1 cellular context compared by ENCODE assay signal in the genomic region with DNA sequence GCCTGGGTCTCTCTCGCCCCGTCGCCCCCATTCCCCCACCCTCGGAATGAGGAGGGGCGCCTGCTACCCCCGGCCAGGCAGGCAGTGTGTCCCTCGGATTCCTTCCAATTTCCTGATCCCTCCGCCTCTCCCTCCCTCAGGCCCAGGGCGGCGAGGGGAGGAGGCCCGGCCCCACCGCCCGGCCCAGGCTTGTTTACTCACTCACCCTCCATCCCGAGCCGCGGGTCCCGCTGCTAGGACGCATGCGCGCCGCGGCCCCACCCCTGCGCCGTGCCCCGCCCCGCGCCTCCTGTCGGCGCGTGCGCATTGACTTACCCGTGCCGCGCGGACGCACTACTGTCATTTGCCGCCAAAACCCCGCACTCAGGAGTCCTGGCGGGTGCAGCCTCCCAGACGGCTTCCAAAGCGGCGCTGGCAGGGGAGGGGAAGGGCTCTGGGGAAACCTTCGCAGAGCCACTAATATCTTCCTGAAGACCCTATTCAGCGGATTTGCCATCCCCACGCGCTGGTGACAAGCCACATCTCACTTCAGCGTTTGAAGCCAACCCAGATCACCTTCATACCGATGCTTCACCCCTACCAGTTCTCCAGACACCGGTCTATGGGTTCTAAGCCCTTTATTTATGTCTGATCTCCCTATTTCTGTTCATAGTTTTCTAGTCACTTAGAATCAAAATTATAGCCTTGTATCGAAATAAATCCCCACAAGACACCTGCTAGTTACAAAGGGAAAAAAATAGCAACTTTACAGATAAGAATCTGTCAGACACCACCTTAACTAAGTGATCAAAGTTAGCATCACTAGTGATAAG.
A peak's percentile ranks its signal among the peaks of the same experiment; 100 is the strongest.
TF ChIP-seq lines count a peak whose summit lies in the region.

Gene EZH1 (minus strand): TSS at position 235 of the 812 bp plus-strand sequence. CDS start 16,099 bp downstream, outside the sequence.

TF ChIP-seq in HepG2, 621 proteins besides CTCF, POLR2A, EP300 and RAD21 (continued from another document and continues in another):
- TF ChIP-seq, protein P1, sequence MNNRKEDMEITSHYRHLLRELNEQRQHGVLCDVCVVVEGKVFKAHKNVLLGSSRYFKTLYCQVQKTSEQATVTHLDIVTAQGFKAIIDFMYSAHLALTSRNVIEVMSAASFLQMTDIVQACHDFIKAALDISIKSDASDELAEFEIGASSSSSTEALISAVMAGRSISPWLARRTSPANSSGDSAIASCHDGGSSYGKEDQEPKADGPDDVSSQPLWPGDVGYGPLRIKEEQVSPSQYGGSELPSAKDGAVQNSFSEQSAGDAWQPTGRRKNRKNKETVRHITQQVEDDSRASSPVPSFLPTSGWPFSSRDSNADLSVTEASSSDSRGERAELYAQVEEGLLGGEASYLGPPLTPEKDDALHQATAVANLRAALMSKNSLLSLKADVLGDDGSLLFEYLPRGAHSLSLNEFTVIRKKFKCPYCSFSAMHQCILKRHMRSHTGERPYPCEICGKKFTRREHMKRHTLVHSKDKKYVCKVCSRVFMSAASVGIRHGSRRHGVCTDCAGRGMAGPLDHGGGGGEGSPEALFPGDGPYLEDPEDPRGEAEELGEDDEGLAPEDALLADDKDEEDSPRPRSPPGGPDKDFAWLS (CRISPR knock-in tag; IDR thresholded peaks at IDR 0.05; ENCODE audit: borderline replicate concordance), result no peak; the same call in 1 of the 2 replicates
- TF ChIP-seq, protein P2, sequence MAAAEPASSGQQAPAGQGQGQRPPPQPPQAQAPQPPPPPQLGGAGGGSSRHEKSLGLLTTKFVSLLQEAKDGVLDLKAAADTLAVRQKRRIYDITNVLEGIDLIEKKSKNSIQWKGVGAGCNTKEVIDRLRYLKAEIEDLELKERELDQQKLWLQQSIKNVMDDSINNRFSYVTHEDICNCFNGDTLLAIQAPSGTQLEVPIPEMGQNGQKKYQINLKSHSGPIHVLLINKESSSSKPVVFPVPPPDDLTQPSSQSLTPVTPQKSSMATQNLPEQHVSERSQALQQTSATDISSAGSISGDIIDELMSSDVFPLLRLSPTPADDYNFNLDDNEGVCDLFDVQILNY (CRISPR knock-in tag; conservative IDR thresholded peaks at IDR 0.05), result peak; percentile 81
- no peak; the same call in 1 of the 2 replicates for TF ChIP-seq E2F2 (CRISPR knock-in tag; IDR thresholded peaks at IDR 0.05; ENCODE audit: borderline replicate concordance)
- peak; percentile 73; the same call in 1 of the 2 replicates for TF ChIP-seq RFXAP (CRISPR knock-in tag; IDR thresholded peaks at IDR 0.05; ENCODE audit: borderline replicate concordance)
- TF ChIP-seq ZSCAN21 (CRISPR knock-in tag; IDR thresholded peaks at IDR 0.05; ENCODE audit: borderline replicate concordance), result peak; percentile 71
- TF ChIP-seq CENPBD1 (CRISPR knock-in tag; IDR thresholded peaks at IDR 0.05; ENCODE audit: borderline replicate concordance, low read depth), result peak; percentile 25; the same call in 1 of the 2 replicates
- TF ChIP-seq, protein P3, sequence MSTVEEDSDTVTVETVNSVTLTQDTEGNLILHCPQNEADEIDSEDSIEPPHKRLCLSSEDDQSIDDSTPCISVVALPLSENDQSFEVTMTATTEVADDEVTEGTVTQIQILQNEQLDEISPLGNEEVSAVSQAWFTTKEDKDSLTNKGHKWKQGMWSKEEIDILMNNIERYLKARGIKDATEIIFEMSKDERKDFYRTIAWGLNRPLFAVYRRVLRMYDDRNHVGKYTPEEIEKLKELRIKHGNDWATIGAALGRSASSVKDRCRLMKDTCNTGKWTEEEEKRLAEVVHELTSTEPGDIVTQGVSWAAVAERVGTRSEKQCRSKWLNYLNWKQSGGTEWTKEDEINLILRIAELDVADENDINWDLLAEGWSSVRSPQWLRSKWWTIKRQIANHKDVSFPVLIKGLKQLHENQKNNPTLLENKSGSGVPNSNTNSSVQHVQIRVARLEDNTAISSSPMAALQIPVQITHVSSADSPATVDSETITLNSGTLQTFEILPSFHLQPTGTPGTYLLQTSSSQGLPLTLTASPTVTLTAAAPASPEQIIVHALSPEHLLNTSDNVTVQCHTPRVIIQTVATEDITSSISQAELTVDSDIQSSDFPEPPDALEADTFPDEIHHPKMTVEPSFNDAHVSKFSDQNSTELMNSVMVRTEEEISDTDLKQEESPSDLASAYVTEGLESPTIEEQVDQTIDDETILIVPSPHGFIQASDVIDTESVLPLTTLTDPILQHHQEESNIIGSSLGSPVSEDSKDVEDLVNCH (CRISPR knock-in tag; IDR thresholded peaks at IDR 0.05), result peak; percentile 74; the same call in 1 of the 2 replicates
- TF ChIP-seq ZNF264 (CRISPR knock-in tag; IDR thresholded peaks at IDR 0.05), result peak; percentile 77
- TF ChIP-seq ZNF703 (CRISPR knock-in tag; IDR thresholded peaks at IDR 0.05; ENCODE audit: borderline replicate concordance), result no peak
- TF ChIP-seq ESRRA (CRISPR knock-in tag; IDR thresholded peaks at IDR 0.05; ENCODE audit: low read depth), result peak; percentile 74; the same call in 1 of the 2 replicates
- TF ChIP-seq, protein P4, sequence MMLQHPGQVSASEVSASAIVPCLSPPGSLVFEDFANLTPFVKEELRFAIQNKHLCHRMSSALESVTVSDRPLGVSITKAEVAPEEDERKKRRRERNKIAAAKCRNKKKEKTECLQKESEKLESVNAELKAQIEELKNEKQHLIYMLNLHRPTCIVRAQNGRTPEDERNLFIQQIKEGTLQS (CRISPR knock-in tag; IDR thresholded peaks at IDR 0.05), result no peak
- no peak for TF ChIP-seq GATAD2A (CRISPR knock-in tag; IDR thresholded peaks at IDR 0.05)
- no peak for TF ChIP-seq TCF12 (IDR thresholded peaks at IDR 0.05)
- no peak for TF ChIP-seq TCF12 (CRISPR knock-in tag; IDR thresholded peaks at IDR 0.05)
- peak; percentile 95; the same call in 1 of the 2 replicates for TF ChIP-seq FLYWCH1 (CRISPR knock-in tag; IDR thresholded peaks at IDR 0.05)
- TF ChIP-seq TEAD2 (CRISPR knock-in tag; IDR thresholded peaks at IDR 0.05), result no peak; the same call in 1 of the 2 replicates
- TF ChIP-seq ISL2 (CRISPR knock-in tag; IDR thresholded peaks at IDR 0.05), result 0 out of 2 replicates have a peak, but pooled peaks have one; percentile 61
- TF ChIP-seq HCFC1 (IDR thresholded peaks at IDR 0.05; ENCODE audit: low read depth, low read length), result no peak
- TF ChIP-seq, protein P5, sequence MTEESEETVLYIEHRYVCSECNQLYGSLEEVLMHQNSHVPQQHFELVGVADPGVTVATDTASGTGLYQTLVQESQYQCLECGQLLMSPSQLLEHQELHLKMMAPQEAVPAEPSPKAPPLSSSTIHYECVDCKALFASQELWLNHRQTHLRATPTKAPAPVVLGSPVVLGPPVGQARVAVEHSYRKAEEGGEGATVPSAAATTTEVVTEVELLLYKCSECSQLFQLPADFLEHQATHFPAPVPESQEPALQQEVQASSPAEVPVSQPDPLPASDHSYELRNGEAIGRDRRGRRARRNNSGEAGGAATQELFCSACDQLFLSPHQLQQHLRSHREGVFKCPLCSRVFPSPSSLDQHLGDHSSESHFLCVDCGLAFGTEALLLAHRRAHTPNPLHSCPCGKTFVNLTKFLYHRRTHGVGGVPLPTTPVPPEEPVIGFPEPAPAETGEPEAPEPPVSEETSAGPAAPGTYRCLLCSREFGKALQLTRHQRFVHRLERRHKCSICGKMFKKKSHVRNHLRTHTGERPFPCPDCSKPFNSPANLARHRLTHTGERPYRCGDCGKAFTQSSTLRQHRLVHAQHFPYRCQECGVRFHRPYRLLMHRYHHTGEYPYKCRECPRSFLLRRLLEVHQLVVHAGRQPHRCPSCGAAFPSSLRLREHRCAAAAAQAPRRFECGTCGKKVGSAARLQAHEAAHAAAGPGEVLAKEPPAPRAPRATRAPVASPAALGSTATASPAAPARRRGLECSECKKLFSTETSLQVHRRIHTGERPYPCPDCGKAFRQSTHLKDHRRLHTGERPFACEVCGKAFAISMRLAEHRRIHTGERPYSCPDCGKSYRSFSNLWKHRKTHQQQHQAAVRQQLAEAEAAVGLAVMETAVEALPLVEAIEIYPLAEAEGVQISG (CRISPR knock-in tag; IDR thresholded peaks at IDR 0.05), result no peak; the same call in 1 of the 2 replicates
- TF ChIP-seq CCAR2 (optimal IDR thresholded peaks at IDR 0.05; ENCODE audit: low read depth, low read length), result no peak
- TF ChIP-seq BORCS8-MEF2B (CRISPR knock-in tag; IDR thresholded peaks at IDR 0.05), result peak; percentile 98
- peak; percentile 57; the same call in 1 of the 2 replicates for TF ChIP-seq NAIF1 (CRISPR knock-in tag; IDR thresholded peaks at IDR 0.05; ENCODE audit: borderline replicate concordance)
- peak; percentile 94; the same call in 1 of the 2 replicates for TF ChIP-seq ZNF276 (CRISPR knock-in tag; IDR thresholded peaks at IDR 0.05; ENCODE audit: low read depth)
- TF ChIP-seq SMYD3 (CRISPR knock-in tag; IDR thresholded peaks at IDR 0.05), result peak; percentile 88; the same call in 1 of the 2 replicates
- no peak for TF ChIP-seq TRIM22 (IDR thresholded peaks at IDR 0.05)
- peak; percentile 98 for TF ChIP-seq ZFX (CRISPR knock-in tag; IDR thresholded peaks at IDR 0.05; ENCODE audit: low read depth)
- TF ChIP-seq SMAD9 (CRISPR knock-in tag; IDR thresholded peaks at IDR 0.05), result no peak
- no peak for TF ChIP-seq NCOA5 (CRISPR knock-in tag; IDR thresholded peaks at IDR 0.05)
- no peak for TF ChIP-seq NR2F2 (IDR thresholded peaks at IDR 0.05; ENCODE audit: borderline replicate concordance, low read depth)
- TF ChIP-seq MIER2 (CRISPR knock-in tag; IDR thresholded peaks at IDR 0.05), result no peak; the same call in 1 of the 2 replicates
- no peak; the same call in 1 of the 2 replicates for TF ChIP-seq BRCA1 (CRISPR knock-in tag; IDR thresholded peaks at IDR 0.05)
- TF ChIP-seq ZFP37 (CRISPR knock-in tag; IDR thresholded peaks at IDR 0.05; ENCODE audit: borderline replicate concordance), result peak; percentile 88
- TF ChIP-seq ZSCAN29 (CRISPR knock-in tag; conservative IDR thresholded peaks at IDR 0.05), result no peak; the same call in 1 of the 2 replicates
- TF ChIP-seq, protein P6, sequence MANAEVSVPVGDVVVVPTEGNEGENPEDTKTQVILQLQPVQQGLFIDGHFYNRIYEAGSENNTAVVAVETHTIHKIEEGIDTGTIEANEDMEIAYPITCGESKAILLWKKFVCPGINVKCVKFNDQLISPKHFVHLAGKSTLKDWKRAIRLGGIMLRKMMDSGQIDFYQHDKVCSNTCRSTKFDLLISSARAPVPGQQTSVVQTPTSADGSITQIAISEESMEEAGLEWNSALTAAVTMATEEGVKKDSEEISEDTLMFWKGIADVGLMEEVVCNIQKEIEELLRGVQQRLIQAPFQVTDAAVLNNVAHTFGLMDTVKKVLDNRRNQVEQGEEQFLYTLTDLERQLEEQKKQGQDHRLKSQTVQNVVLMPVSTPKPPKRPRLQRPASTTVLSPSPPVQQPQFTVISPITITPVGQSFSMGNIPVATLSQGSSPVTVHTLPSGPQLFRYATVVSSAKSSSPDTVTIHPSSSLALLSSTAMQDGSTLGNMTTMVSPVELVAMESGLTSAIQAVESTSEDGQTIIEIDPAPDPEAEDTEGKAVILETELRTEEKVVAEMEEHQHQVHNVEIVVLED (CRISPR knock-in tag; IDR thresholded peaks at IDR 0.05; ENCODE audit: borderline replicate concordance), result peak; percentile 86
